9 cellular contexts compared by ENCODE assay signal in genomic region chr10:112811741-112812551, GRCh38.
DNase-seq lines count a peak whose midpoint lies in the region; ATAC-seq, FAIRE-seq and TF ChIP-seq lines count a peak whose summit lies in the region.
"Had no signal": no experiment of that assay in that cellular context is flagged by ENCODE, and none has a peak within 500 bp of the region (broad histone marks: within the 10 kb centered on the region; RNA-seq: fewer than 3 reads in every experiment).

No MANE protein-coding gene starts in this region.

- H3K36me3 Mint-ChIP-seq in mesothelial cell of epicardium: peaks cover 2% of the 10 kb centered on the region

- no peaks in the 10 kb centered on the region for H3K9me3 Mint-ChIP-seq in mesothelial cell of epicardium
- H3K9me3 Mint-ChIP-seq: natural killer cell treated with Interleukin-12 subunit alpha and Interleukin-12 subunit beta and Interleukin-15 and Interleukin-18, amount 100 ng/mL, for 72 hours had no signal

- H2AK5ac ChIP-seq in H1 (ENCODE audit: low read depth, low read length): peak overlapping the region; percentile 93; the same call in 1 of the 2 replicates

- H3K9ac ChIP-seq in H1 (replicated peaks in 1 of 4; ENCODE audit: extremely low read depth in 1 of 4, low read depth in 3 of 4, low read length in 3 of 4): no peak overlapping the region

- peak overlapping the region; percentile 95 for H3K18ac ChIP-seq in H1 (ENCODE audit: extremely low read depth, low read length)

- H4K8ac ChIP-seq in H1 (ENCODE audit: extremely low read depth, insufficient read depth, low read length): no peak overlapping the region

- H3K27me3 ChIP-seq in H1 (replicated peaks in 1 of 4; ENCODE audit: control insufficient read depth in 3 of 4, extremely low read depth in 1 of 4, insufficient read depth in 3 of 4, low read length in 3 of 4): peaks cover 0 to 5% (median 0%) of the 10 kb centered on the region in 4 experiments; a peak in 1 of 7 replicates

- no peak for TF ChIP-seq EP300 in H1 (IDR thresholded peaks at IDR 0.05; ENCODE audit: borderline replicate concordance in 1 of 2, low read depth in 2 of 2, low read length in 2 of 2)

- peaks cover 77% of the 10 kb centered on the region for H3K4me1 Mint-ChIP-seq in mesothelial cell of epicardium

- no peak for TF ChIP-seq POLR2A in H1 (IDR thresholded peaks at IDR 0.05; ENCODE audit: control extremely low read depth in 1 of 2, low read depth in 2 of 2, low read length in 2 of 2)

- peak overlapping the region; percentile 97 for H3K27ac Mint-ChIP-seq in mesothelial cell of epicardium

- peak overlapping the region; percentile 22 for H4K91ac ChIP-seq in H1 (replicated peaks; ENCODE audit: insufficient read length, low read length)

- H4K5ac ChIP-seq in H1 (ENCODE audit: insufficient read length, low read depth, low read length): no peak overlapping the region

- no peak overlapping the region for H3K4me3 ChIP-seq in LNCaP clone FGC (ENCODE audit: low read depth, low read length)
- peak overlapping the region in 3 of 4 experiments; percentile 20 to 39 (median 28); a peak in 4 of 8 replicates for H3K4me3 ChIP-seq in H1 (ENCODE audit: extremely low read depth in 1 of 4, insufficient read depth in 2 of 4, low read depth in 3 of 4, low read length in 4 of 4)

- no peaks in the 10 kb centered on the region for H3K9me3 ChIP-seq in H1 (ENCODE audit: insufficient read depth in 2 of 2, low read depth in 1 of 2, low read length in 1 of 2)

- no peak for TF ChIP-seq CTCF in LNCaP clone FGC (IDR thresholded peaks at IDR 0.05; ENCODE audit: control insufficient read depth, extremely low read depth, insufficient read depth)
- TF ChIP-seq CTCF in H1 (IDR thresholded peaks at IDR 0.05; ENCODE audit: control extremely low read depth in 1 of 3, insufficient read depth in 1 of 3, low read depth in 1 of 3, low read length in 3 of 3): no peak
- TF ChIP-seq CTCF in mesothelial cell of epicardium (IDR thresholded peaks at IDR 0.05; ENCODE audit: unreplicated experiment): no peak

- H2BK5ac ChIP-seq in H1 (ENCODE audit: low read depth, low read length): peak overlapping the region; percentile 18; the same call in 1 of the 2 replicates

- peak overlapping the region; percentile 46; the same call in 1 of the 2 replicates for H3K27ac ChIP-seq in H1 (ENCODE audit: low read depth, low read length)

- no peak overlapping the region for H3K4me3 Mint-ChIP-seq in mesothelial cell of epicardium

- no peaks in the 10 kb centered on the region for H3K79me1 ChIP-seq in H1 (ENCODE audit: low read depth, low read length)

- H3K23me2 ChIP-seq in H1 (ENCODE audit: low read depth, low read length): no peaks in the 10 kb centered on the region

- H2BK120ac ChIP-seq in H1 (replicated peaks; ENCODE audit: low read depth, low read length): peak overlapping the region; percentile 18

- peak overlapping the region; percentile 49 to 73 for H3K4me2 ChIP-seq in H1 (ENCODE audit: insufficient read depth in 1 of 2, low read depth in 2 of 2, low read length in 2 of 2)

- no peaks in the 10 kb centered on the region for H3K79me2 ChIP-seq in H1 (ENCODE audit: control insufficient read depth in 1 of 2, insufficient read depth in 2 of 2, low read length in 2 of 2)

- H3K4ac ChIP-seq in H1 (replicated peaks; ENCODE audit: insufficient read length, low read depth, low read length): no peak overlapping the region

- H3K23ac ChIP-seq in H1 (ENCODE audit: insufficient read length): no peak overlapping the region

- H4K20me1 ChIP-seq in H1 (replicated peaks in 1 of 2; ENCODE audit: control insufficient read depth in 1 of 2, insufficient read depth in 2 of 2, low read length in 2 of 2): no peaks in the 10 kb centered on the region

- H2BK15ac ChIP-seq in H1 (ENCODE audit: low read length): no peak overlapping the region; the same call in 1 of the 2 replicates

- in situ Hi-C loops in ACHN (cut with HindIII; ENCODE audit: low pct_ligation_motif_present, low pct_unique_long_range_greater_than_20kb, low sequenced_read_pairs): no loop called here

- POLR2A ChIA-PET in H1 (lab: Charles Lee; ENCODE audit: partially characterized antibody): interaction anchor here (0.7 to 3.5 kb wide), 11 partner anchors 10 to 146 kb away, joined by 3 to 16 read pairs (median 5); no protein-coding TSS in a partner anchor

- H2BK12ac ChIP-seq in H1 (ENCODE audit: low read depth, low read length): peak overlapping the region; percentile 64

- peaks cover 9 to 40% (median 31%) of the 10 kb centered on the region in 4 experiments for H3K4me1 ChIP-seq in H1 (replicated peaks in 1 of 4; ENCODE audit: control insufficient read depth in 3 of 4, insufficient read depth in 4 of 4, low read length in 3 of 4)

- DNase-seq in ACHN (peak; percentile 98), LNCaP clone FGC (ENCODE audit: low read depth) (peak; percentile 66), H1 (ENCODE audit: low read depth in 1 of 2, low spot score in 2 of 2) (peak; percentile 67 to 94), mesothelial cell of epicardium (ENCODE audit: low spot score in 2 of 2, unreplicated experiment in 2 of 2) (no peak), inferior parietal cortex (ENCODE audit: extremely low spot score) (no peak), NCI-H2171 (lab: John Stamatoyannopoulos, UW) (no peak), GM19239 (ENCODE audit: insufficient read length, low spot score) (no peak)

- no peak for ATAC-seq in HG03159 (IDR thresholded peaks at IDR 0.05; ENCODE audit: unreplicated experiment)
- ATAC-seq: natural killer cell treated with Interleukin-12 subunit alpha and Interleukin-12 subunit beta and Interleukin-15 and Interleukin-18, amount 100 ng/mL, for 72 hours had no signal

- no peak overlapping the region for H3K14ac ChIP-seq in H1 (ENCODE audit: insufficient read length)

- H2BK20ac ChIP-seq in H1 (ENCODE audit: low read length): peak overlapping the region; percentile 94

- CTCF ChIA-PET in H1 (lab: Charles Lee; ENCODE audit: partially characterized antibody): interaction anchor here (1.0 to 2.1 kb wide), 6 partner anchors 9 to 424 kb away, joined by 3 to 8 read pairs (median 4); no protein-coding TSS in a partner anchor

- WGBS in H1 (ENCODE audit: extremely low coverage in 1 of 2, insufficient coverage in 1 of 2, insufficient read length in 1 of 2, insufficient replicate concordance in 2 of 2, low coverage in 1 of 2, low lambda C conversion rate in 2 of 2, missing lambda C conversion rate in 1 of 2), 2 experiments: 32% methylated on average over 14 of the region's 14 CpGs; no CpG with 5 or more reads in 1 of the 2 experiments

- H3K36me3 ChIP-seq in H1 (ENCODE audit: control insufficient read depth in 2 of 4, insufficient read depth in 4 of 4, low read length in 3 of 4): no peaks in the 10 kb centered on the region; a peak in 1 of 8 replicates

- no peak overlapping the region for H2AFZ ChIP-seq in H1 (ENCODE audit: low read length)

- no peak for TF ChIP-seq RAD21 in H1 (IDR thresholded peaks at IDR 0.05 in 1 of 2, conservative IDR thresholded peaks at IDR 0.05 in 1 of 2; ENCODE audit: low read depth in 2 of 2, low read length in 2 of 2)

- H3K27me3 Mint-ChIP-seq in mesothelial cell of epicardium (ENCODE audit: low read depth): no peaks in the 10 kb centered on the region
- H3K27me3 Mint-ChIP-seq: natural killer cell treated with Interleukin-12 subunit alpha and Interleukin-12 subunit beta and Interleukin-15 and Interleukin-18, amount 100 ng/mL, for 72 hours had no signal

- FAIRE-seq in H1 (lab: Jason Lieb, UNC) (peak; percentile 75), GM19239 (lab: Jason Lieb, UNC) (no peak)

- no peak overlapping the region for H3K56ac ChIP-seq in H1 (replicated peaks; ENCODE audit: insufficient read length, low read depth, low read length)

TF ChIP-seq in H1, 55 proteins besides CTCF, POLR2A, EP300 and RAD21 (continues in another document):
- TF ChIP-seq BCL11A (IDR thresholded peaks at IDR 0.05; ENCODE audit: low read depth in 2 of 2, low read length in 2 of 2) (no peak), TAF1 (IDR thresholded peaks at IDR 0.05; ENCODE audit: low read depth, low read length) (0 out of 2 replicates have a peak, but pooled peaks have one; percentile 28)

Comparison
In these comparisons a context has a peak if more than half of its experiments do, and no peak if none do; other contexts are left out.
1. DNase-seq: peak in ACHN (single experiment), LNCaP clone FGC (single experiment) and H1 (2 of 2); none in mesothelial cell of epicardium (0 of 2), inferior parietal cortex (single experiment), NCI-H2171 (single experiment) and GM19239 (single experiment).